8 cellular contexts compared by ENCODE assay signal in the genomic region with DNA sequence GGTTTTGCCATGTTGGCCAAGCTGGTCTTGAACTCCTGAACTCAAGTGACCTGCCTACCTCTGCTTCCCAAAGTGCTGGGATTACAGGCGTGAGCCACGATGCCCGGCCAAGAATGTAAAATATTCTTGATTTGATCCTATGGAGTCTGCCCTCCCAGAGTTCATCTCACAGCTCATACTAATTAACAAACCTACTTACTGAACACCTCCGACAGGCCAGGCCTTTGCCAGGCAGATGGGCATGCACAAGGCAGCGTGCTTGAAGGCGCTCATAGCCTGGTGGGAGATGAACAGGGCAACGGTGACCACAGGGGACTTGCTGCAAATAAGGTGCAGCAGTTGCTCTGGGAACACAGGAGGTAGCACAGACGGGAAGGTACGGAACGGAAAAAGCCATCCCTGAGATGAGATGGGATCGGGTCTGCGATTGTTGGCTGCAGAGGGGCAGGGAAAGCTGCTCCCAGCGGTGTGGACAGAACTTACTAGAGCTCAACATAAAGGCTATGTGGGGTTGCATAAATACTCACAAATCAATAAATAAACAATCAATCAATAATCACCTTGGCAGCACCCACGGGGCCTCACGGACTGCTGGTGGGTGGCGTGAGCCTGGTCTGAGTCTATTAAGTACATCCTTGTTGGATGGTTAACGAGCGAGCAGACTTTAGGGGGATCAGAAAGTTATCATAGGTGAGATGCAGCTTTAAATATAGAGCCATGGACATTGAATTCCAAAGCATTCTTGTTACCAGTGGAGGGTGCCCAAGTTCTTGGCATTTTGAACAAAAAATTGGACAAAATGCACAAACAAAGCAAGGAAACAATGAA. TPM values are rescaled to one million over a fixed set of nuclear protein-coding genes. Genes with fewer than 3 reads are reported as not detected.
DNase-seq lines count a peak whose midpoint lies in the region; ATAC-seq and TF ChIP-seq lines count a peak whose summit lies in the region.

No MANE protein-coding gene starts in this region.

- H3K36me3 Mint-ChIP-seq in CD4-positive, CD25-positive, alpha-beta regulatory T cell = no peaks in the 10 kb centered on the region

- peaks cover 0 to 6% (median 0%) of the 10 kb centered on the region in 4 donors for H3K4me1 Mint-ChIP-seq in CD4-positive, CD25-positive, alpha-beta regulatory T cell

- H3K27ac Mint-ChIP-seq in CD4-positive, CD25-positive, alpha-beta regulatory T cell = no peak overlapping the region

- H3K36me3 ChIP-seq in CD4-positive, CD25-positive, alpha-beta regulatory T cell (ENCODE audit: control insufficient read depth, insufficient read depth, low read length) = no peaks in the 10 kb centered on the region
- no peaks in the 10 kb centered on the region for H3K36me3 ChIP-seq in WERI-Rb-1

- peaks cover 10% of the 10 kb centered on the region for H3K4me1 ChIP-seq in CD4-positive, CD25-positive, alpha-beta regulatory T cell (ENCODE audit: control insufficient read depth, insufficient read depth, low read length, poor library complexity, severe bottlenecking)

- no peak for ATAC-seq in CD4-positive, CD25-positive, alpha-beta regulatory T cell (ENCODE audit: low read depth in 2 of 2)
- ATAC-seq in GM18873 (IDR thresholded peaks at IDR 0.05; ENCODE audit: low FRiP score, unreplicated experiment) = no peak

- no peak for DNase-seq in CD4-positive, CD25-positive, alpha-beta regulatory T cell
- DNase-seq in foreskin fibroblast = no peak
- DNase-seq in retinal pigment epithelial cell (ENCODE audit: low read depth) = no peak
- no peak for DNase-seq in NCI-H1436 (lab: John Stamatoyannopoulos, UW)
- DNase-seq in WERI-Rb-1 = no peak
- DNase-seq in activated CD8-positive, alpha-beta memory T cell treated with anti-CD3 and anti-CD28 coated beads for 24 hours = no peak

- no peak for TF ChIP-seq CTCF in VCaP (conservative IDR thresholded peaks at IDR 0.05)
- no peak for TF ChIP-seq CTCF in foreskin fibroblast (IDR thresholded peaks at IDR 0.05; ENCODE audit: low read depth, low read length)
- no peak for TF ChIP-seq CTCF in retinal pigment epithelial cell (conservative IDR thresholded peaks at IDR 0.05; ENCODE audit: low read depth, low read length)
- no peak for TF ChIP-seq CTCF in WERI-Rb-1 (IDR thresholded peaks at IDR 0.05; ENCODE audit: low read depth, low read length)

- H3K27ac ChIP-seq in CD4-positive, CD25-positive, alpha-beta regulatory T cell (ENCODE audit: insufficient read depth, low read length, poor library complexity, severe bottlenecking) = no peak overlapping the region
- H3K27ac ChIP-seq in VCaP (peak overlapping the region; percentile 35), WERI-Rb-1 (no peak overlapping the region)

- H3K4me3 ChIP-seq in CD4-positive, CD25-positive, alpha-beta regulatory T cell (ENCODE audit: low read depth, low read length) = peak overlapping the region; percentile 73
- H3K4me3 ChIP-seq in foreskin fibroblast (ENCODE audit: low read depth in 1 of 2, low read length in 2 of 2) = peak overlapping the region; percentile 53 to 61
- peak overlapping the region; percentile 65 for H3K4me3 ChIP-seq in retinal pigment epithelial cell (ENCODE audit: low read length)
- H3K4me3 ChIP-seq in WERI-Rb-1 (ENCODE audit: low read depth, low read length) = no peak overlapping the region

- H3K27me3 Mint-ChIP-seq in CD4-positive, CD25-positive, alpha-beta regulatory T cell = peaks cover 11% of the 10 kb centered on the region

- peaks cover 0 to 1% (median 0%) of the 10 kb centered on the region in 7 donors for H3K9me3 Mint-ChIP-seq in CD4-positive, CD25-positive, alpha-beta regulatory T cell

- no peaks in the 10 kb centered on the region for H3K27me3 ChIP-seq in CD4-positive, CD25-positive, alpha-beta regulatory T cell (ENCODE audit: control insufficient read depth, insufficient read depth, low read length)
- H3K27me3 ChIP-seq in WERI-Rb-1 (ENCODE audit: insufficient read depth, low read depth, severe bottlenecking) = no peaks in the 10 kb centered on the region

- peak overlapping the region in 3 of 4 donors; percentile 14 to 50 (median 16) for H3K4me3 Mint-ChIP-seq in CD4-positive, CD25-positive, alpha-beta regulatory T cell

- H3K9me3 ChIP-seq in CD4-positive, CD25-positive, alpha-beta regulatory T cell (ENCODE audit: control insufficient read depth in 2 of 2, low read length in 2 of 2) = no peaks in the 10 kb centered on the region
- no peaks in the 10 kb centered on the region for H3K9me3 ChIP-seq in WERI-Rb-1 (ENCODE audit: severe bottlenecking)

RNA-seq across cellular contexts. Expression of gene ACBD7, which starts 4.7 kb away (rescaled TPM):
- total RNA-seq in CD4-positive, CD25-positive, alpha-beta regulatory T cell = 0.39 TPM
- under 1 TPM in 2 of 4 donors, not detected in 2; 0.25 to 0.49 TPM for polyA plus RNA-seq in CD4-positive, CD25-positive, alpha-beta regulatory T cell

RNA-seq across cellular contexts. Expression of gene RPP38, which starts 13.3 kb away (rescaled TPM):
- total RNA-seq in CD4-positive, CD25-positive, alpha-beta regulatory T cell = 9.3 TPM
- 10 to 100 TPM; 19.6 to 38.7 (median 28.9) TPM for polyA plus RNA-seq in CD4-positive, CD25-positive, alpha-beta regulatory T cell

RNA-seq across cellular contexts. Expression of gene OLAH, which starts 40.1 kb away (rescaled TPM):
- total RNA-seq in CD4-positive, CD25-positive, alpha-beta regulatory T cell = not detected
- polyA plus RNA-seq in CD4-positive, CD25-positive, alpha-beta regulatory T cell = not detected
